ENCODE assay signal across 23 cellular contexts in the genomic region with DNA sequence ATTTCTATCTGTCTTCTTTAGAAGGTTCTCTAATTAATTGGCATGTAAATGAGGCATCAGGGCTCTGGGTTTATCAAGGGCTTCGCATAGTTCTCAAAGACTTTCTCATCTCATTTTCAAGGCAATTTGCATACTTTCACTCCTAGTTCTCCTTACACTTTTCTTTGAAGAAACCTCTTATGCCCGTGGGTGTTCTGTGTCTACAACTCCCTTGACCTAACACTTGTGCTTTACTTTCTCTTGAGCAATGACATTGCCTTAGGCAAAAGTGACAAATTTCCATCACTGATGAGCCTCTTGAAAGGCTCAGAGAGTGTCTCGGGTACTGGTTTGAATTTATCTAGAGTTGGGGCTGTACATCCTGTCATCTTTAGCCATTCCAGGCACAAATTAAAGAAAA.
"Had no signal": no experiment of that assay in that cellular context is flagged by ENCODE, and none has a peak within 500 bp of the region (broad histone marks: within the 10 kb centered on the region; RNA-seq: fewer than 3 reads in every experiment).

No MANE protein-coding gene starts in this region.

- H3K9me3 ChIP-seq: colonic mucosa, gastrocnemius medialis, heart right ventricle, left ventricle myocardium inferior, lower lobe of right lung had no signal

- H3K36me3 ChIP-seq: colonic mucosa, gastrocnemius medialis, heart right ventricle, left ventricle myocardium inferior, lower lobe of right lung had no signal

- H3K27me3 ChIP-seq: colonic mucosa, gastrocnemius medialis had no signal

- H3K27ac ChIP-seq: colonic mucosa, epithelial cell of prostate, gastrocnemius medialis, heart right ventricle, left ventricle myocardium inferior, lower lobe of right lung had no signal

- ATAC-seq: effector memory CD8-positive, alpha-beta T cell; esophagus mucosa; gastrocnemius medialis; heart right ventricle; left cardiac atrium; lower lobe of right lung; naive thymus-derived CD4-positive, alpha-beta T cell had no signal

- H3K4me1 ChIP-seq: colonic mucosa, gastrocnemius medialis, heart right ventricle, left ventricle myocardium inferior, lower lobe of right lung had no signal

- H3K4me3 ChIP-seq: colonic mucosa, gastrocnemius medialis, heart right ventricle, left ventricle myocardium inferior, lower lobe of right lung had no signal

- FAIRE-seq: endometrium, islet of Langerhans, keratinocyte had no signal

- DNase-seq: colonic mucosa; cortex of kidney; effector CD8-positive, alpha-beta T cell; effector memory CD8-positive, alpha-beta T cell; endodermal cell; erythroblast; foreskin melanocyte; gastrocnemius medialis; glutamatergic neuron; head of caudate nucleus; heart right ventricle; hippocampal formation; left cardiac atrium; left ventricle myocardium inferior; lower lobe of right lung; mesenchymal stem cell; midbrain; naive thymus-derived CD4-positive, alpha-beta T cell had no signal
